34 cellular contexts compared by ENCODE assay signal in the genomic region with DNA sequence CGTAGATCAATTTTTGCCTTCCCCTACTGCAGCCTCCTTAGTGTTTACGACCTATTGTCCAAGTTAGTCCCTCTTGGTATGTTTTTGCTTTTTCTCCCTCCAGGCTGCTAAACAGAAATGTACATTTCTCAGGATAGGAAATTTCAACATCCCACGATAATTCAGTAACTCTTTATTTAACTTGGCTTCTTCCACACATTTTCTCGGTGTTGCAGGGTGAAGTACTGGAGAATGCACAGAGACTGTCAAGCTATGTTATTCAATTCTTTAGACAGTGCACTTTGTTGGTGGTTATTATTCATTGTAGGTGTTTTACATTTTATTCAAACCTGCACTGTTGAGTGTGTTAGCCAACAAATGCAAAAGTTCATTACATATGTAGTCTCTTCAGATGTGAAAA.
"Had no signal": no experiment of that assay in that cellular context is flagged by ENCODE, and none has a peak within 500 bp of the region (broad histone marks: within the 10 kb centered on the region; RNA-seq: fewer than 3 reads in every experiment).

No MANE protein-coding gene starts in this region.

- H3K9me3 ChIP-seq: MG63 had no signal

- H3K9ac ChIP-seq: KMS-11 had no signal

- H3K27ac ChIP-seq: KMS-11 had no signal

- H3K36me3 ChIP-seq: MG63 had no signal

- H3K4me2 ChIP-seq: KMS-11 had no signal

- H3K27me3 ChIP-seq: MG63 had no signal

- DNase-seq: Karpas-422, Kasumi-1, MG63, MM.1S, MV-4-11, NCI-H1048, NCI-H1092, NCI-H1092 treated with DMSO at 0.1 percent for 48 hours, NCI-H1105, NCI-H1105 treated with DMSO at 0.1 percent for 48 hours, NCI-H1417, NCI-H1417 treated with DMSO at 0.1 percent for 48 hours, NCI-H1436, NCI-H1436 treated with DMSO at 0.1 percent for 48 hours, NCI-H146, NCI-H1694, NCI-H1694 treated with DMSO at 0.1 percent for 48 hours, NCI-H187, NCI-H187 treated with DMSO at 0.1 percent for 48 hours, NCI-H1930, NCI-H2029, NCI-H2029 treated with DMSO at 0.1 percent for 48 hours, NCI-H2081, NCI-H2081 treated with DMSO at 0.1 percent for 48 hours, NCI-H2107, NCI-H2171, NCI-H2171 treated with DMSO at 0.1 percent for 48 hours, NCI-H2227 treated with DMSO at 0.1 percent for 48 hours, NCI-H226, NCI-H345, NCI-H446, NCI-H446 treated with DMSO at 0.1 percent for 48 hours, NCI-H510A had no signal

- H3K4me3 ChIP-seq: MG63 had no signal
